ENCODE assay signal across 1 cellular context in the genomic region with DNA sequence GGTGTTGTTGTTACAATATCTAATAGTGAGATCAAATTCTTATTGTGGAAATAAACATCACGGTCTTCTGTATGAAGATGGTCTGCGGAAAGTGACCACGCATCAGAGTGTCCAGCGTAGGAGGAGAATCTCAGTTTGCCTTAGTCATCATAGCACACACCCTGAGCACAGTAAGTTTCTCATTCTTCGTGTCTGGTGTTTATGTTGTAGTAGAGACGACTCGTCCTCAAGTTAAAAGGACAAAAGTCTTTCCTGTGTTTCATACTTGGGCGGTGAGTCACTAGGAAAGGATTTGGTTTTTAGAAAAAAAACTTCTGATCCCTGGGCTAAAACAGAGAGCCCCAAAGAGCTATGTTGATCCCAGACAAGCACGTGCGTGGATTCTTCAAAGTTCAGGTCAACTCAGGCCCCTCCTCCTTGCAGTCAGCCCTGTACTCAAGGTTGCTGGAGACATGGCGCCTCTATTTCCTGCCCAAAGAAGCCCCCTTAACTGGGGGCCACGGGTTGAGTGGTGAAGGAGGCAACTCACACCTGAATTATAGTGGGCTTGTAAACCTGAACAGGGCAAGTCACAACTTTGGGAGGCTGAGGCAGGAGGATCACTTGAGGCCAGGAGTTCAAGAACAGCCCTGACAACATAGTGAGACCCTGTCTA.
TF ChIP-seq lines count a peak whose summit lies in the region.

No MANE protein-coding gene starts in this region.

TF ChIP-seq in HepG2, 621 proteins besides CTCF, POLR2A, EP300 and RAD21 (continued from another document and continues in another):
- TF ChIP-seq, protein P1, sequence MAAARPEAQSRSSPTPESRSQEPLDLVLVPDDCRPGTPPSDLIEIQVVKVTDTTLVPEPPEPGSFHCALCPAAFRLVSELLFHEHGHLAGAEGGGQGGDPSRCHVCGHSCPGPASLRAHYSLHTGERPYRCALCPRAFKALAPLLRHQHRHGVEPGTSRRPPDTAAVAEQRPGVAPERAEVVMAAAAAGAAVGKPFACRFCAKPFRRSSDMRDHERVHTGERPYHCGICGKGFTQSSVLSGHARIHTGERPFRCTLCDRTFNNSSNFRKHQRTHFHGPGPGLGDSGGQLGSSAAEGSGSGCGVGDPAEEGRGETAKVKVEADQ (CRISPR knock-in tag; IDR thresholded peaks at IDR 0.05; ENCODE audit: borderline replicate concordance): peak; percentile 75; the same call in 1 of the 2 replicates
- peak; percentile 73 to 81 for TF ChIP-seq MAFK (conservative IDR thresholded peaks at IDR 0.05 in 1 of 2, IDR thresholded peaks at IDR 0.05 in 1 of 2; ENCODE audit: low read length in 2 of 2)
- TF ChIP-seq THAP11 (CRISPR knock-in tag; IDR thresholded peaks at IDR 0.05): peak; percentile 73
- peak; percentile 46; the same call in 1 of the 2 replicates for TF ChIP-seq POLR2G (IDR thresholded peaks at IDR 0.05; ENCODE audit: low read depth, low read length)
- TF ChIP-seq ZNF792 (CRISPR knock-in tag; IDR thresholded peaks at IDR 0.05): peak; percentile 74; the same call in 1 of the 2 replicates
- 0 out of 2 replicates have a peak, but pooled peaks have one; percentile 5 for TF ChIP-seq ADNP (CRISPR knock-in tag; IDR thresholded peaks at IDR 0.05)
- TF ChIP-seq SALL2 (CRISPR knock-in tag; IDR thresholded peaks at IDR 0.05): 0 out of 2 replicates have a peak, but pooled peaks have one; percentile 6
- 0 out of 2 replicates have a peak, but pooled peaks have one; percentile 17 for TF ChIP-seq ZNF350 (CRISPR knock-in tag; IDR thresholded peaks at IDR 0.05; ENCODE audit: borderline replicate concordance, low read depth)
- TF ChIP-seq, protein P2, sequence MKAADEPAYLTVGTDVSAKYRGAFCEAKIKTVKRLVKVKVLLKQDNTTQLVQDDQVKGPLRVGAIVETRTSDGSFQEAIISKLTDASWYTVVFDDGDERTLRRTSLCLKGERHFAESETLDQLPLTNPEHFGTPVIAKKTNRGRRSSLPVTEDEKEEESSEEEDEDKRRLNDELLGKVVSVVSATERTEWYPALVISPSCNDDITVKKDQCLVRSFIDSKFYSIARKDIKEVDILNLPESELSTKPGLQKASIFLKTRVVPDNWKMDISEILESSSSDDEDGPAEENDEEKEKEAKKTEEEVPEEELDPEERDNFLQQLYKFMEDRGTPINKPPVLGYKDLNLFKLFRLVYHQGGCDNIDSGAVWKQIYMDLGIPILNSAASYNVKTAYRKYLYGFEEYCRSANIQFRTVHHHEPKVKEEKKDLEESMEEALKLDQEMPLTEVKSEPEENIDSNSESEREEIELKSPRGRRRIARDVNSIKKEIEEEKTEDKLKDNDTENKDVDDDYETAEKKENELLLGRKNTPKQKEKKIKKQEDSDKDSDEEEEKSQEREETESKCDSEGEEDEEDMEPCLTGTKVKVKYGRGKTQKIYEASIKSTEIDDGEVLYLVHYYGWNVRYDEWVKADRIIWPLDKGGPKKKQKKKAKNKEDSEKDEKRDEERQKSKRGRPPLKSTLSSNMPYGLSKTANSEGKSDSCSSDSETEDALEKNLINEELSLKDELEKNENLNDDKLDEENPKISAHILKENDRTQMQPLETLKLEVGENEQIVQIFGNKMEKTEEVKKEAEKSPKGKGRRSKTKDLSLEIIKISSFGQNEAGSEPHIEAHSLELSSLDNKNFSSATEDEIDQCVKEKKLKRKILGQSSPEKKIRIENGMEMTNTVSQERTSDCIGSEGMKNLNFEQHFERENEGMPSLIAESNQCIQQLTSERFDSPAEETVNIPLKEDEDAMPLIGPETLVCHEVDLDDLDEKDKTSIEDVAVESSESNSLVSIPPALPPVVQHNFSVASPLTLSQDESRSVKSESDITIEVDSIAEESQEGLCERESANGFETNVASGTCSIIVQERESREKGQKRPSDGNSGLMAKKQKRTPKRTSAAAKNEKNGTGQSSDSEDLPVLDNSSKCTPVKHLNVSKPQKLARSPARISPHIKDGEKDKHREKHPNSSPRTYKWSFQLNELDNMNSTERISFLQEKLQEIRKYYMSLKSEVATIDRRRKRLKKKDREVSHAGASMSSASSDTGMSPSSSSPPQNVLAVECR (CRISPR knock-in tag; IDR thresholded peaks at IDR 0.05; ENCODE audit: borderline replicate concordance): peak; percentile 48; the same call in 1 of the 2 replicates
- TF ChIP-seq ZNF644 (CRISPR knock-in tag; IDR thresholded peaks at IDR 0.05; ENCODE audit: low read depth): peak; percentile 67
- TF ChIP-seq, protein P3, sequence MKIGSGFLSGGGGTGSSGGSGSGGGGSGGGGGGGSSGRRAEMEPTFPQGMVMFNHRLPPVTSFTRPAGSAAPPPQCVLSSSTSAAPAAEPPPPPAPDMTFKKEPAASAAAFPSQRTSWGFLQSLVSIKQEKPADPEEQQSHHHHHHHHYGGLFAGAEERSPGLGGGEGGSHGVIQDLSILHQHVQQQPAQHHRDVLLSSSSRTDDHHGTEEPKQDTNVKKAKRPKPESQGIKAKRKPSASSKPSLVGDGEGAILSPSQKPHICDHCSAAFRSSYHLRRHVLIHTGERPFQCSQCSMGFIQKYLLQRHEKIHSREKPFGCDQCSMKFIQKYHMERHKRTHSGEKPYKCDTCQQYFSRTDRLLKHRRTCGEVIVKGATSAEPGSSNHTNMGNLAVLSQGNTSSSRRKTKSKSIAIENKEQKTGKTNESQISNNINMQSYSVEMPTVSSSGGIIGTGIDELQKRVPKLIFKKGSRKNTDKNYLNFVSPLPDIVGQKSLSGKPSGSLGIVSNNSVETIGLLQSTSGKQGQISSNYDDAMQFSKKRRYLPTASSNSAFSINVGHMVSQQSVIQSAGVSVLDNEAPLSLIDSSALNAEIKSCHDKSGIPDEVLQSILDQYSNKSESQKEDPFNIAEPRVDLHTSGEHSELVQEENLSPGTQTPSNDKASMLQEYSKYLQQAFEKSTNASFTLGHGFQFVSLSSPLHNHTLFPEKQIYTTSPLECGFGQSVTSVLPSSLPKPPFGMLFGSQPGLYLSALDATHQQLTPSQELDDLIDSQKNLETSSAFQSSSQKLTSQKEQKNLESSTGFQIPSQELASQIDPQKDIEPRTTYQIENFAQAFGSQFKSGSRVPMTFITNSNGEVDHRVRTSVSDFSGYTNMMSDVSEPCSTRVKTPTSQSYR (CRISPR knock-in tag; IDR thresholded peaks at IDR 0.05; ENCODE audit: borderline replicate concordance): peak; percentile 58; the same call in 1 of the 2 replicates
- peak; percentile 83; the same call in 1 of the 2 replicates for TF ChIP-seq ELF3 (CRISPR knock-in tag; IDR thresholded peaks at IDR 0.05)
- TF ChIP-seq, protein P4, sequence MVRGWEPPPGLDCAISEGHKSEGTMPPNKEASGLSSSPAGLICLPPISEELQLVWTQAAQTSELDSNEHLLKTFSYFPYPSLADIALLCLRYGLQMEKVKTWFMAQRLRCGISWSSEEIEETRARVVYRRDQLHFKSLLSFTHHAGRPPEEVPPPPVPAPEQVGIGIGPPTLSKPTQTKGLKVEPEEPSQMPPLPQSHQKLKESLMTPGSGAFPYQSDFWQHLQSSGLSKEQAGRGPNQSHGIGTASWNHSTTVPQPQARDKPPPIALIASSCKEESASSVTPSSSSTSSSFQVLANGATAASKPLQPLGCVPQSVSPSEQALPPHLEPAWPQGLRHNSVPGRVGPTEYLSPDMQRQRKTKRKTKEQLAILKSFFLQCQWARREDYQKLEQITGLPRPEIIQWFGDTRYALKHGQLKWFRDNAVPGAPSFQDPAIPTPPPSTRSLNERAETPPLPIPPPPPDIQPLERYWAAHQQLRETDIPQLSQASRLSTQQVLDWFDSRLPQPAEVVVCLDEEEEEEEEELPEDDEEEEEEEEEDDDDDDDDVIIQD (CRISPR knock-in tag; IDR thresholded peaks at IDR 0.05; ENCODE audit: low read depth): peak; percentile 54; the same call in 1 of the 2 replicates
- no peak for TF ChIP-seq SETDB1 (CRISPR knock-in tag; IDR thresholded peaks at IDR 0.05; ENCODE audit: borderline replicate concordance)
- no peak for TF ChIP-seq ZFP90 (CRISPR knock-in tag; IDR thresholded peaks at IDR 0.05; ENCODE audit: borderline replicate concordance)
- TF ChIP-seq, protein P5, sequence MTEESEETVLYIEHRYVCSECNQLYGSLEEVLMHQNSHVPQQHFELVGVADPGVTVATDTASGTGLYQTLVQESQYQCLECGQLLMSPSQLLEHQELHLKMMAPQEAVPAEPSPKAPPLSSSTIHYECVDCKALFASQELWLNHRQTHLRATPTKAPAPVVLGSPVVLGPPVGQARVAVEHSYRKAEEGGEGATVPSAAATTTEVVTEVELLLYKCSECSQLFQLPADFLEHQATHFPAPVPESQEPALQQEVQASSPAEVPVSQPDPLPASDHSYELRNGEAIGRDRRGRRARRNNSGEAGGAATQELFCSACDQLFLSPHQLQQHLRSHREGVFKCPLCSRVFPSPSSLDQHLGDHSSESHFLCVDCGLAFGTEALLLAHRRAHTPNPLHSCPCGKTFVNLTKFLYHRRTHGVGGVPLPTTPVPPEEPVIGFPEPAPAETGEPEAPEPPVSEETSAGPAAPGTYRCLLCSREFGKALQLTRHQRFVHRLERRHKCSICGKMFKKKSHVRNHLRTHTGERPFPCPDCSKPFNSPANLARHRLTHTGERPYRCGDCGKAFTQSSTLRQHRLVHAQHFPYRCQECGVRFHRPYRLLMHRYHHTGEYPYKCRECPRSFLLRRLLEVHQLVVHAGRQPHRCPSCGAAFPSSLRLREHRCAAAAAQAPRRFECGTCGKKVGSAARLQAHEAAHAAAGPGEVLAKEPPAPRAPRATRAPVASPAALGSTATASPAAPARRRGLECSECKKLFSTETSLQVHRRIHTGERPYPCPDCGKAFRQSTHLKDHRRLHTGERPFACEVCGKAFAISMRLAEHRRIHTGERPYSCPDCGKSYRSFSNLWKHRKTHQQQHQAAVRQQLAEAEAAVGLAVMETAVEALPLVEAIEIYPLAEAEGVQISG (CRISPR knock-in tag; IDR thresholded peaks at IDR 0.05): 0 out of 2 replicates have a peak, but pooled peaks have one; percentile 34
- TF ChIP-seq SSRP1 (CRISPR knock-in tag; IDR thresholded peaks at IDR 0.05): peak; percentile 54; the same call in 1 of the 2 replicates
- no peak for TF ChIP-seq KDM5B (CRISPR knock-in tag; IDR thresholded peaks at IDR 0.05; ENCODE audit: borderline replicate concordance)
- TF ChIP-seq NONO (IDR thresholded peaks at IDR 0.05): no peak
- TF ChIP-seq NONO (CRISPR knock-in tag; conservative IDR thresholded peaks at IDR 0.05): 0 out of 2 replicates have a peak, but pooled peaks have one; percentile 50
- TF ChIP-seq SMARCE1 (IDR thresholded peaks at IDR 0.05; ENCODE audit: borderline replicate concordance): no peak
- TF ChIP-seq, protein P6, sequence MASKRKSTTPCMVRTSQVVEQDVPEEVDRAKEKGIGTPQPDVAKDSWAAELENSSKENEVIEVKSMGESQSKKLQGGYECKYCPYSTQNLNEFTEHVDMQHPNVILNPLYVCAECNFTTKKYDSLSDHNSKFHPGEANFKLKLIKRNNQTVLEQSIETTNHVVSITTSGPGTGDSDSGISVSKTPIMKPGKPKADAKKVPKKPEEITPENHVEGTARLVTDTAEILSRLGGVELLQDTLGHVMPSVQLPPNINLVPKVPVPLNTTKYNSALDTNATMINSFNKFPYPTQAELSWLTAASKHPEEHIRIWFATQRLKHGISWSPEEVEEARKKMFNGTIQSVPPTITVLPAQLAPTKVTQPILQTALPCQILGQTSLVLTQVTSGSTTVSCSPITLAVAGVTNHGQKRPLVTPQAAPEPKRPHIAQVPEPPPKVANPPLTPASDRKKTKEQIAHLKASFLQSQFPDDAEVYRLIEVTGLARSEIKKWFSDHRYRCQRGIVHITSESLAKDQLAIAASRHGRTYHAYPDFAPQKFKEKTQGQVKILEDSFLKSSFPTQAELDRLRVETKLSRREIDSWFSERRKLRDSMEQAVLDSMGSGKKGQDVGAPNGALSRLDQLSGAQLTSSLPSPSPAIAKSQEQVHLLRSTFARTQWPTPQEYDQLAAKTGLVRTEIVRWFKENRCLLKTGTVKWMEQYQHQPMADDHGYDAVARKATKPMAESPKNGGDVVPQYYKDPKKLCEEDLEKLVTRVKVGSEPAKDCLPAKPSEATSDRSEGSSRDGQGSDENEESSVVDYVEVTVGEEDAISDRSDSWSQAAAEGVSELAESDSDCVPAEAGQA (IDR thresholded peaks at IDR 0.05; ENCODE audit: low read depth): no peak; the same call in 1 of the 2 replicates
- TF ChIP-seq, protein P6 (CRISPR knock-in tag; IDR thresholded peaks at IDR 0.05; ENCODE audit: borderline replicate concordance): no peak
- TF ChIP-seq ZSCAN9 (CRISPR knock-in tag; IDR thresholded peaks at IDR 0.05; ENCODE audit: borderline replicate concordance): peak; percentile 96
- TF ChIP-seq CHD4 (IDR thresholded peaks at IDR 0.05; ENCODE audit: borderline replicate concordance, low read length): peak; percentile 62; the same call in 1 of the 2 replicates
- TF ChIP-seq, protein P7, sequence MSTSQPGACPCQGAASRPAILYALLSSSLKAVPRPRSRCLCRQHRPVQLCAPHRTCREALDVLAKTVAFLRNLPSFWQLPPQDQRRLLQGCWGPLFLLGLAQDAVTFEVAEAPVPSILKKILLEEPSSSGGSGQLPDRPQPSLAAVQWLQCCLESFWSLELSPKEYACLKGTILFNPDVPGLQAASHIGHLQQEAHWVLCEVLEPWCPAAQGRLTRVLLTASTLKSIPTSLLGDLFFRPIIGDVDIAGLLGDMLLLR (CRISPR knock-in tag; IDR thresholded peaks at IDR 0.05): no peak
- no peak for TF ChIP-seq ZNF75D (CRISPR knock-in tag; IDR thresholded peaks at IDR 0.05; ENCODE audit: borderline replicate concordance)
- TF ChIP-seq ZNF746 (CRISPR knock-in tag; IDR thresholded peaks at IDR 0.05): peak; percentile 74; the same call in 1 of the 2 replicates
- TF ChIP-seq ZNF205 (CRISPR knock-in tag; IDR thresholded peaks at IDR 0.05): peak; percentile 82
- no peak for TF ChIP-seq NFYC (CRISPR knock-in tag; IDR thresholded peaks at IDR 0.05)
